In the genomic region with DNA sequence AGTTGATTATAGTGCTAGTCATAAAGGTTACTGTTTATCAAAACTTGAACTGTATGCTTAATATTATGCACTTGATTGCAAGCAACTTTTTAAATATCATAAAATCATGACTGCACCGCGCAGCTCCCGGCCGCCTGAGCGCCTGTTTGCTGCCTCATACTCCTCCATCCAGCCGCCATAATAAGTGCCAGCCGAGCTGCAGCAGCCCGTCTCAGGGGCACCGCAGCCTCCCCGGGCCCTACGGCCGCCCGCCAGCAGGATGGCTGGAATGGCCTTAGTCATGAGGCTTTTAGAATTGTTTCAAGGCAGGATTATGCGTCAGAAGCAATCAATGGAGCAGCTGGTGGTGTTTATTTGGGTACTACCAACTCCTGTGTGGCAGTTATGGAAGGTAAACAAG, we compare ENCODE assay signal across 24 cellular contexts.
"Had no signal": no experiment of that assay in that cellular context is flagged by ENCODE, and none has a peak within 500 bp of the region (broad histone marks: within the 10 kb centered on the region; RNA-seq: fewer than 3 reads in every experiment).

No MANE protein-coding gene starts in this region.

- H3K4me3 ChIP-seq: dorsolateral prefrontal cortex, hepatocyte, left ventricle myocardium inferior, lower lobe of right lung, psoas muscle, spleen, tibial artery, upper lobe of left lung, uterus had no signal

- H3K4me3 Mint-ChIP-seq: memory B cell; naive B cell; nephron progenitor cell; stimulated activated memory B cell treated with anti-CD40 and anti-IgM and Interleukin-4, amounts not matched to agents 10 μg/mL and 1 μg/mL and 100 μg/mL, for 72 hours; stimulated activated naive CD8-positive, alpha-beta T cell treated with anti-CD3 and anti-CD28 coated beads, Interleukin-15, Interleukin-2, amounts not matched to agents 100 ng/mL and 50 ng/mL, for 24 hours had no signal

- H3K27me3 Mint-ChIP-seq: memory B cell; stimulated activated memory B cell treated with anti-CD40 and anti-IgM and Interleukin-4, amounts not matched to agents 10 μg/mL and 1 μg/mL and 100 μg/mL, for 72 hours had no signal

- H3K36me3 Mint-ChIP-seq: memory B cell; naive B cell; stimulated activated memory B cell treated with anti-CD40 and anti-IgM and Interleukin-4, amounts not matched to agents 10 μg/mL and 1 μg/mL and 100 μg/mL, for 72 hours had no signal

- H3K36me3 ChIP-seq: left ventricle myocardium inferior, lower lobe of right lung, spleen, tibial artery, upper lobe of left lung, uterus had no signal

- H3K27ac ChIP-seq: dorsolateral prefrontal cortex, hepatocyte, left ventricle myocardium inferior, lower lobe of right lung, psoas muscle, spleen, tibial artery, upper lobe of left lung, uterus had no signal

- DNase-seq: dorsolateral prefrontal cortex; effector CD8-positive, alpha-beta T cell; foreskin melanocyte; head of caudate nucleus; kidney; left cardiac atrium; left ventricle myocardium inferior; lower lobe of right lung; midbrain; naive B cell; nephron progenitor cell; psoas muscle; spleen; stimulated activated CD4-positive, alpha-beta T cell treated with anti-CD3 and anti-CD28 coated beads, Interleukin-15, amount 100 ng/mL, for 24 hours; stimulated activated CD4-positive, alpha-beta T cell treated with anti-CD3 and anti-CD28 coated beads, Interleukin-1b, Interleukin-23, amount 100 ng/mL, for 48 hours; stimulated activated CD4-positive, alpha-beta T cell treated with anti-CD3 and anti-CD28 coated beads, Interleukin-4, amount 100 ng/mL, for 24 hours; tibial artery; uterus had no signal

- H3K27ac Mint-ChIP-seq: memory B cell; naive B cell; nephron progenitor cell; stimulated activated memory B cell treated with anti-CD40 and anti-IgM and Interleukin-4, amounts not matched to agents 10 μg/mL and 1 μg/mL and 100 μg/mL, for 72 hours; stimulated activated naive CD8-positive, alpha-beta T cell treated with anti-CD3 and anti-CD28 coated beads, Interleukin-15, Interleukin-2, amounts not matched to agents 100 ng/mL and 50 ng/mL, for 24 hours had no signal

- H3K4me1 ChIP-seq: left ventricle myocardium inferior, lower lobe of right lung, psoas muscle, spleen, tibial artery, upper lobe of left lung, uterus had no signal

- H3K4me1 Mint-ChIP-seq: memory B cell; naive B cell; stimulated activated memory B cell treated with anti-CD40 and anti-IgM and Interleukin-4, amounts not matched to agents 10 μg/mL and 1 μg/mL and 100 μg/mL, for 72 hours had no signal

- H3K9me3 Mint-ChIP-seq: memory B cell; nephron progenitor cell; stimulated activated memory B cell treated with anti-CD40 and anti-IgM and Interleukin-4, amounts not matched to agents 10 μg/mL and 1 μg/mL and 100 μg/mL, for 72 hours; stimulated activated naive CD8-positive, alpha-beta T cell treated with anti-CD3 and anti-CD28 coated beads, Interleukin-15, Interleukin-2, amounts not matched to agents 100 ng/mL and 50 ng/mL, for 24 hours had no signal

- H3K9me3 ChIP-seq: left ventricle myocardium inferior, lower lobe of right lung, psoas muscle, spleen, tibial artery, upper lobe of left lung, uterus had no signal

- ATAC-seq: left cardiac atrium; lower lobe of right lung; psoas muscle; sciatic nerve; stimulated activated memory B cell treated with anti-CD40 and anti-IgM and Interleukin-4, amounts not matched to agents 10 μg/mL and 1 μg/mL and 100 μg/mL, for 72 hours had no signal

- H3K27me3 ChIP-seq: dorsolateral prefrontal cortex, spleen, tibial artery, upper lobe of left lung, uterus had no signal
